In the genomic region with DNA sequence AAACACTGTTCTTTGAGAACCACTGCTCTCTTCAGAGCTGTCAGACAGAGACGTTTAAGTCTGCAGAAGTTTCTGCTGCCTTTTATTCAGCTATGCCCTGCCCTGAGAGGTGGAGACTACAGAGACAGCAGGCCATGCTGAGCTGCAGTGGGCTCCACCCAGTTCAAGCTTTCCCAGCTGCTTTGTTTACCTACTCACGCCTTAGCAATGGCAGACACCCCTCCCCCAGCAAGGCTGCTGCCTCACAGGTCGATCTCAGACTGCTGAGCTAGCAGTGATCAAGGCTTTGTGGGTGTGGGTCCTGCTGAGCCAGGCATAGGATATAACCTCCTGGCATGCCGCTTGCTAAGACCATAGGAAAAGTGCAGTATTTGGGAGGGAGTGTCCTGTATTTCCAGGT, we compare ENCODE assay signal across 19 cellular contexts.
"Had no signal": no experiment of that assay in that cellular context is flagged by ENCODE, and none has a peak within 500 bp of the region (broad histone marks: within the 10 kb centered on the region; RNA-seq: fewer than 3 reads in every experiment).

No MANE protein-coding gene starts in this region.

- H3K9ac ChIP-seq: parathyroid adenoma had no signal

- H3K9me3 ChIP-seq: psoas muscle, sigmoid colon, thoracic aorta had no signal

- H3K27me3 ChIP-seq: sigmoid colon had no signal

- H3K4me1 ChIP-seq: parathyroid adenoma, psoas muscle, sigmoid colon had no signal

- ATAC-seq: naive thymus-derived CD8-positive, alpha-beta T cell; psoas muscle; stimulated activated effector memory CD8-positive, alpha-beta T cell treated with anti-CD3 and anti-CD28 coated beads, Interleukin-12 subunit alpha, Interleukin-12 subunit beta, amount 100 ng/mL, for 72 hours had no signal

- DNase-seq: activated CD4-positive, alpha-beta memory T cell treated with anti-CD3 and anti-CD28 coated beads for 36 hours; activated CD4-positive, alpha-beta T cell treated with anti-CD3 and anti-CD28 coated beads, Interleukin-2, amount 10 ng/mL, durations not matched to agents 24 days and 14 days; activated CD4-positive, CD25-positive, alpha-beta regulatory T cell treated with anti-CD3 and anti-CD28 coated beads, Interleukin-2, amount 50 U/mL, for 72 hours; activated CD8-positive, alpha-beta memory T cell treated with anti-CD3 and anti-CD28 coated beads, Interleukin-2, amount 50 U/mL, for 4 hours; activated effector memory CD4-positive, alpha-beta T cell treated with anti-CD3 and anti-CD28 coated beads, Interleukin-2, amount 50 U/mL, for 16 hours; activated naive CD4-positive, alpha-beta T cell treated with anti-CD3 and anti-CD28 coated beads, Interleukin-2, amount 50 U/mL, for 16 hours; activated T-cell treated with anti-CD3 and anti-CD28 coated beads, Interleukin-2, amount 50 U/mL, for 1 hour; amniotic stem cell; hippocampal formation; naive thymus-derived CD8-positive, alpha-beta T cell; occipital lobe; psoas muscle; sigmoid colon; small intestine; stimulated activated CD4-positive, alpha-beta T cell treated with anti-CD3 and anti-CD28 coated beads, Interleukin-4, amount 100 ng/mL, for 24 hours; trophoblast cell had no signal

- H2AFZ ChIP-seq: parathyroid adenoma had no signal

- H3K79me2 ChIP-seq: parathyroid adenoma had no signal

- H3K36me3 ChIP-seq: sigmoid colon, thoracic aorta had no signal

- H3K4me3 ChIP-seq: psoas muscle, sigmoid colon, thoracic aorta had no signal

- H3K27ac ChIP-seq: parathyroid adenoma, psoas muscle, sigmoid colon, thoracic aorta had no signal
